In genomic region chr5:83299353-83299752, GRCh38 we compare ENCODE assay signal across 8 cellular contexts.
"Had no signal": no experiment of that assay in that cellular context is flagged by ENCODE, and none has a peak within 500 bp of the region (broad histone marks: within the 10 kb centered on the region; RNA-seq: fewer than 3 reads in every experiment).

No MANE protein-coding gene starts in this region.

- H3K27ac ChIP-seq: GM23248, HL-60 had no signal

- H3K4me1 ChIP-seq: HAP-1 had no signal

- FAIRE-seq: HepG2 had no signal

- H3K9ac ChIP-seq: GM23248 had no signal

- H3K36me3 ChIP-seq: HAP-1 had no signal

- DNase-seq: GM23248, GOT3, H7, KG1 had no signal

- H3K4me3 ChIP-seq: GM23248, HAP-1 had no signal

- H2AFZ ChIP-seq: GM23248 had no signal

- H3K9me3 ChIP-seq: HAP-1 had no signal

- ATAC-seq: HCT116, HepG2 had no signal
